Comparison of ENCODE assay signal across 8 cellular contexts in genomic region chr9:131656356-131657030, GRCh38.
DNase-seq lines count a peak whose midpoint lies in the region; ATAC-seq, FAIRE-seq and TF ChIP-seq lines count a peak whose summit lies in the region.

No MANE protein-coding gene starts in this region.

- H3K27ac ChIP-seq in temporal lobe (ENCODE audit: low read depth, low read length) (peak overlapping the region; percentile 1), ovary (no peak overlapping the region)

- H3K9me3 Mint-ChIP-seq in T-helper 2 cell treated with Interferon-gamma antibody and Interleukin-4, amounts not matched to agents 5 μg/mL and 100 μg/mL, for 36 hours, result no peaks in the 10 kb centered on the region

- no peak for TF ChIP-seq POLR2A in ovary (IDR thresholded peaks at IDR 0.05)

- intact Hi-C loops in ovary (cut with DNase I), result no loop called here

- H3K9me3 ChIP-seq in ovary, result no peaks in the 10 kb centered on the region

- H3K4me1 Mint-ChIP-seq in T-helper 2 cell treated with Interferon-gamma antibody and Interleukin-4, amounts not matched to agents 5 μg/mL and 100 μg/mL, for 36 hours (ENCODE audit: low read depth), result peaks cover 67% of the 10 kb centered on the region

- H3K36me3 ChIP-seq in bronchial epithelial cell (ENCODE audit: control insufficient read depth, insufficient read depth, low read length) (no peaks in the 10 kb centered on the region), ovary (no peaks in the 10 kb centered on the region)

- no peak for FAIRE-seq in bronchial epithelial cell (lab: Jason Lieb, UNC)

- TF ChIP-seq CTCF in bronchial epithelial cell (IDR thresholded peaks at IDR 0.05; ENCODE audit: insufficient read depth, low read length, severe bottlenecking), result no peak
- TF ChIP-seq CTCF in ovary (IDR thresholded peaks at IDR 0.05), result no peak

- TF ChIP-seq EP300 in ovary (IDR thresholded peaks at IDR 0.05), result no peak

- ATAC-seq in GM18907 (IDR thresholded peaks at IDR 0.05; ENCODE audit: unreplicated experiment) (peak; percentile 72), HG03108 (IDR thresholded peaks at IDR 0.05; ENCODE audit: unreplicated experiment) (peak; percentile 43)

- peaks cover 25% of the 10 kb centered on the region for H3K4me1 ChIP-seq in ovary (ENCODE audit: insufficient read depth)

- peak overlapping the region; percentile 70 for H3K4me3 Mint-ChIP-seq in T-helper 2 cell treated with Interferon-gamma antibody and Interleukin-4, amounts not matched to agents 5 μg/mL and 100 μg/mL, for 36 hours

- H3K4me3 ChIP-seq in bronchial epithelial cell (ENCODE audit: low read depth, low read length), result no peak overlapping the region
- H3K4me3 ChIP-seq in ovary, result no peak overlapping the region

- H3K27ac Mint-ChIP-seq in T-helper 2 cell treated with Interferon-gamma antibody and Interleukin-4, amounts not matched to agents 5 μg/mL and 100 μg/mL, for 36 hours, result peak overlapping the region; percentile 88

- WGBS in ovary, 3 donors, result 81 to 91% (median 87%) methylated on average over 9 of the region's 9 CpGs

- H3K27me3 Mint-ChIP-seq in T-helper 2 cell treated with Interferon-gamma antibody and Interleukin-4, amounts not matched to agents 5 μg/mL and 100 μg/mL, for 36 hours (ENCODE audit: low read depth), result no peaks in the 10 kb centered on the region

- H3K27me3 ChIP-seq in bronchial epithelial cell (ENCODE audit: control insufficient read depth, insufficient read depth, low read length) (no peaks in the 10 kb centered on the region), ovary (no peaks in the 10 kb centered on the region)

- DNase-seq in T-helper 2 cell treated with Interferon-gamma antibody and Interleukin-4, amounts not matched to agents 5 μg/mL and 100 μg/mL, for 36 hours (ENCODE audit: low spot score), result peak; percentile 57
- DNase-seq in bronchial epithelial cell (ENCODE audit: low read depth) (peak; percentile 96), mesenteric fat pad (ENCODE audit: low spot score) (peak; percentile 89), ovary (no peak), 8988T (no peak)

- H3K36me3 Mint-ChIP-seq in T-helper 2 cell treated with Interferon-gamma antibody and Interleukin-4, amounts not matched to agents 5 μg/mL and 100 μg/mL, for 36 hours (ENCODE audit: low read depth), result peaks cover 7% of the 10 kb centered on the region

Comparison
In these comparisons a context has a peak if more than half of its experiments do, and no peak if none do; other contexts are left out.
1. DNase-seq: peak in T-helper 2 cell treated with Interferon-gamma antibody and Interleukin-4, amounts not matched to agents 5 μg/mL and 100 μg/mL, for 36 hours (single experiment), bronchial epithelial cell (single experiment) and mesenteric fat pad (single experiment); none in ovary (0 of 5) and 8988T (single experiment).